1 cellular context compared by ENCODE assay signal in the genomic region with DNA sequence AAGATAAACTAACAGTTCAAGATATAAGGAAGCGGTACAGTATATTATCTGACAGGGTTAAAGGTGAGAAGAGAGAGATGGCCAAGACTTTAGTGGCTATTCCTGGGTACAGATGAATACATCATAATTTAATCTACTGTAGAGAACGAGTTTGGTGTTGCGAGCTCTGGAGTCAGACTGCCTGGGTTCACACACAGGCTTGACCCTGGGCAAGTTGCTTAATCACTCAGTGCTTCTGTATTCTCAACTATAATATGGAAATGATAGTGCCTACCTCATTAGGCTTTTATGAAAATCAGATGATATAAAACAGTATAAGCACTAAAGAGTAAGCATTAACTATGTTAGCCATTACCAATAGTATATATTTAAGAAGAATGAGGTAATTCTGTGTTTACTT.
TF ChIP-seq lines count a peak whose summit lies in the region.

No MANE protein-coding gene starts in this region.

TF ChIP-seq in WTC11, 78 proteins besides CTCF, POLR2A, EP300 and RAD21 (continued from another document):
- no peak for TF ChIP-seq TEAD1 (CRISPR knock-in tag; IDR thresholded peaks at IDR 0.05)
- TF ChIP-seq, protein P1, sequence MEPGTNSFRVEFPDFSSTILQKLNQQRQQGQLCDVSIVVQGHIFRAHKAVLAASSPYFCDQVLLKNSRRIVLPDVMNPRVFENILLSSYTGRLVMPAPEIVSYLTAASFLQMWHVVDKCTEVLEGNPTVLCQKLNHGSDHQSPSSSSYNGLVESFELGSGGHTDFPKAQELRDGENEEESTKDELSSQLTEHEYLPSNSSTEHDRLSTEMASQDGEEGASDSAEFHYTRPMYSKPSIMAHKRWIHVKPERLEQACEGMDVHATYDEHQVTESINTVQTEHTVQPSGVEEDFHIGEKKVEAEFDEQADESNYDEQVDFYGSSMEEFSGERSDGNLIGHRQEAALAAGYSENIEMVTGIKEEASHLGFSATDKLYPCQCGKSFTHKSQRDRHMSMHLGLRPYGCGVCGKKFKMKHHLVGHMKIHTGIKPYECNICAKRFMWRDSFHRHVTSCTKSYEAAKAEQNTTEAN (CRISPR knock-in tag; IDR thresholded peaks at IDR 0.05), result no peak
